Comparison of ENCODE assay signal across 18 cellular contexts in the genomic region with DNA sequence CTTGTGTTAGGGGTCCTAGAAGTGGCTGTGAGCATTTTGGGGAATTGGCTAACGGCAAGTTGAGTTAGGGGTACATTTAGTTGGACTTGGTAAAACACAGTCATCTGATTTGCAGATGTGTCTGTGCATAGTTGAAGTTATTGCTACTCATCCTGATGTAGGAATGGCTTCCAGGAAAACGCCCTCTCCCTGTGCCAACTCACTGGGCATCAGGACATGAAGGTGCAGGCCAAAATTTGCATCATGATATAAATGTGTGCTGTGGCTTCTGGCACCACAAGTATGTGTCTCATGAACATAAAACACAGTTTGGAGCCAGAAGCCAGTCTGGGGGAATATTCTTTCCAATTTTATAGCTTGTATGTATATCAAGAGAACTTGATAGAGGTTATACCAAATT.
"Had no signal": no experiment of that assay in that cellular context is flagged by ENCODE, and none has a peak within 500 bp of the region (broad histone marks: within the 10 kb centered on the region; RNA-seq: fewer than 3 reads in every experiment).

No MANE protein-coding gene starts in this region.

- H3K27me3 ChIP-seq: body of pancreas, dorsolateral prefrontal cortex, vagina had no signal

- H3K27ac ChIP-seq: body of pancreas, dorsolateral prefrontal cortex, epithelial cell of prostate had no signal

- DNase-seq: activated B cell treated with CpG ODN at 0.5 μM for 24 hours; activated CD4-positive, alpha-beta memory T cell treated with anti-CD3 and anti-CD28 coated beads for 36 hours; activated CD4-positive, alpha-beta T cell treated with anti-CD3 and anti-CD28 coated beads for 4 hours; activated naive CD4-positive, alpha-beta T cell treated with Interleukin-2 at 50 U/mL for 16 hours; activated naive CD8-positive, alpha-beta T cell treated with anti-CD3 and anti-CD28 coated beads, Interleukin-2, amount 10 ng/mL, durations not matched to agents 7 days and 5 days; activated T-cell treated with anti-CD3 and anti-CD28 coated beads for 4 hours; body of pancreas; caudate nucleus; dorsolateral prefrontal cortex; glutamatergic neuron; hippocampal formation; islet precursor cell; stimulated activated naive CD8-positive, alpha-beta T cell treated with anti-CD3 and anti-CD28 coated beads, Interleukin-15, Interleukin-2, amounts not matched to agents 100 U/mL and 50 U/mL, for 24 hours; trophoblast cell had no signal

- H3K4me3 ChIP-seq: body of pancreas, dorsolateral prefrontal cortex, skin epidermis, vagina had no signal

- H3K9me3 ChIP-seq: body of pancreas, vagina had no signal

- H3K36me3 ChIP-seq: vagina had no signal

- ATAC-seq: body of pancreas; left lobe of liver; stimulated activated naive CD8-positive, alpha-beta T cell treated with anti-CD3 and anti-CD28 coated beads, Interleukin-15, Interleukin-2, amounts not matched to agents 100 U/mL and 50 U/mL, for 24 hours had no signal
